Comparison of ENCODE assay signal across 8 cellular contexts in genomic region chr2:30421551-30422436, GRCh38. TPM values are rescaled to one million over a fixed set of nuclear protein-coding genes. Genes with fewer than 3 reads are reported as not detected.
A peak's percentile ranks its signal among the peaks of the same experiment; 100 is the strongest.
DNase-seq lines count a peak whose midpoint lies in the region; ATAC-seq and TF ChIP-seq lines count a peak whose summit lies in the region.

No MANE protein-coding gene starts in this region.

- no peak overlapping the region for H3K4me3 ChIP-seq in WERI-Rb-1 (ENCODE audit: low read depth, low read length)

- H3K9me3 ChIP-seq in WERI-Rb-1 (ENCODE audit: severe bottlenecking): no peaks in the 10 kb centered on the region

- H3K36me3 Mint-ChIP-seq in activated T-helper 2 cell treated with anti-CD3 and anti-CD28 coated beads, Interferon-gamma antibody, Interleukin-2, Interleukin-4, amounts not matched to agents 10 μg/mL and 5 μg/mL and 100 μg/mL, durations not matched to agents 14 hours and 24 hours and 36 hours (ENCODE audit: low read depth): no peaks in the 10 kb centered on the region

- H3K27me3 ChIP-seq in WERI-Rb-1 (ENCODE audit: insufficient read depth, low read depth, severe bottlenecking): no peaks in the 10 kb centered on the region

- H3K4me3 Mint-ChIP-seq in activated T-helper 2 cell treated with anti-CD3 and anti-CD28 coated beads, Interferon-gamma antibody, Interleukin-2, Interleukin-4, amounts not matched to agents 10 μg/mL and 5 μg/mL and 100 μg/mL, durations not matched to agents 14 hours and 24 hours and 36 hours (ENCODE audit: low read depth): peak overlapping the region; percentile 63

- no peak overlapping the region for H3K27ac ChIP-seq in WERI-Rb-1

- peaks cover 29% of the 10 kb centered on the region for H3K4me1 Mint-ChIP-seq in activated T-helper 2 cell treated with anti-CD3 and anti-CD28 coated beads, Interferon-gamma antibody, Interleukin-2, Interleukin-4, amounts not matched to agents 10 μg/mL and 5 μg/mL and 100 μg/mL, durations not matched to agents 14 hours and 24 hours and 36 hours (ENCODE audit: low read depth)

- TF ChIP-seq CTCF in WERI-Rb-1 (IDR thresholded peaks at IDR 0.05; ENCODE audit: low read depth, low read length): no peak

- peak; percentile 87 for ATAC-seq in left ventricle myocardium superior

- intact Hi-C loops in activated T-helper 2 cell treated with anti-CD3 and anti-CD28 coated beads, Interferon-gamma antibody, Interleukin-2, Interleukin-4, amounts not matched to agents 10 μg/mL and 5 μg/mL and 100 μg/mL, durations not matched to agents 14 hours and 24 hours and 36 hours (cut with micrococcal nuclease): loop anchor here (1.0 to 10.0 kb wide), 8 partner anchors 11 to 277 kb away; partner anchors contain the start of genes LCLAT1 and YPEL5
- intact Hi-C loops in left ventricle myocardium superior (cut with micrococcal nuclease): no loop called here

- H3K27me3 Mint-ChIP-seq in activated T-helper 2 cell treated with anti-CD3 and anti-CD28 coated beads, Interferon-gamma antibody, Interleukin-2, Interleukin-4, amounts not matched to agents 10 μg/mL and 5 μg/mL and 100 μg/mL, durations not matched to agents 14 hours and 24 hours and 36 hours (ENCODE audit: low read depth): no peaks in the 10 kb centered on the region

- no peaks in the 10 kb centered on the region for H3K36me3 ChIP-seq in WERI-Rb-1

- H3K27ac Mint-ChIP-seq in activated T-helper 2 cell treated with anti-CD3 and anti-CD28 coated beads, Interferon-gamma antibody, Interleukin-2, Interleukin-4, amounts not matched to agents 10 μg/mL and 5 μg/mL and 100 μg/mL, durations not matched to agents 14 hours and 24 hours and 36 hours: peak overlapping the region; percentile 86

- peak; percentile 22 for DNase-seq in activated naive CD4-positive, alpha-beta T cell treated with Interleukin-2 at 50 U/mL for 16 hours
- no peak for DNase-seq in activated naive CD4-positive, alpha-beta T cell (lab: John Stamatoyannopoulos, UW)
- DNase-seq in NCI-H2171 treated with DMSO at 0.1 percent for 48 hours (lab: John Stamatoyannopoulos, UW) (peak; percentile 61), left ventricle myocardium superior (no peak), WERI-Rb-1 (no peak), kidney glomerular epithelial cell (lab: John Stamatoyannopoulos, UW) (no peak)
- no peak for DNase-seq in activated T-helper 2 cell treated with anti-CD3 and anti-CD28 coated beads, Interferon-gamma antibody, Interleukin-2, Interleukin-4, amounts not matched to agents 10 μg/mL and 5 μg/mL and 100 μg/mL, durations not matched to agents 14 hours and 24 hours and 36 hours (ENCODE audit: low spot score)
- peak; percentile 25 to 55 for DNase-seq in stimulated activated CD4-positive, alpha-beta T cell treated with anti-CD3 and anti-CD28 coated beads, Interleukin-4, amount 100 ng/mL, for 4 hours

- H3K9me3 Mint-ChIP-seq in activated T-helper 2 cell treated with anti-CD3 and anti-CD28 coated beads, Interferon-gamma antibody, Interleukin-2, Interleukin-4, amounts not matched to agents 10 μg/mL and 5 μg/mL and 100 μg/mL, durations not matched to agents 14 hours and 24 hours and 36 hours: no peaks in the 10 kb centered on the region

RNA-seq across cellular contexts. Expression of gene LCLAT1, which starts 25.3 kb away (rescaled TPM):
- 24.6 and 28.9 TPM in 2 replicates for total RNA-seq in activated T-helper 2 cell treated with anti-CD3 and anti-CD28 coated beads, Interferon-gamma antibody, Interleukin-2, Interleukin-4, amounts not matched to agents 10 μg/mL and 5 μg/mL and 100 μg/mL, durations not matched to agents 14 hours and 24 hours and 36 hours
- total RNA-seq in left ventricle myocardium superior: 33.9 TPM

Comparison
In these comparisons a context has a peak if more than half of its experiments do, and no peak if none do; other contexts are left out.
1. DNase-seq: peak in activated naive CD4-positive, alpha-beta T cell treated with Interleukin-2 at 50 U/mL for 16 hours (single experiment), NCI-H2171 treated with DMSO at 0.1 percent for 48 hours (single experiment) and stimulated activated CD4-positive, alpha-beta T cell treated with anti-CD3 and anti-CD28 coated beads, Interleukin-4, amount 100 ng/mL, for 4 hours (2 of 2); none in activated naive CD4-positive, alpha-beta T cell (0 of 4), activated T-helper 2 cell treated with anti-CD3 and anti-CD28 coated beads, Interferon-gamma antibody, Interleukin-2, Interleukin-4, amounts not matched to agents 10 μg/mL and 5 μg/mL and 100 μg/mL, durations not matched to agents 14 hours and 24 hours and 36 hours (single experiment), left ventricle myocardium superior (single experiment), WERI-Rb-1 (single experiment) and kidney glomerular epithelial cell (single experiment).